In genomic region chr12:49671051-49671765, GRCh38 we compare ENCODE assay signal across 8 cellular contexts.
DNase-seq lines count a peak whose midpoint lies in the region; ATAC-seq and TF ChIP-seq lines count a peak whose summit lies in the region.

No MANE protein-coding gene starts in this region.

- no peak for ATAC-seq in HG03196 (IDR thresholded peaks at IDR 0.05; ENCODE audit: unreplicated experiment)

- H3K27ac ChIP-seq in MM.1S (ENCODE audit: low read length) (no peak overlapping the region; the same call in 1 of the 2 replicates), layer of hippocampus (ENCODE audit: low read depth, low read length) (peak overlapping the region; percentile 96)

- H3K4me3 ChIP-seq in MM.1S (ENCODE audit: low read length), result no peak overlapping the region

- TF ChIP-seq CTCF in MM.1S (IDR thresholded peaks at IDR 0.05; ENCODE audit: low read length) (no peak), GM10266 (IDR thresholded peaks at IDR 0.05; ENCODE audit: control insufficient read depth, insufficient read depth, low read depth, missing control alignments) (no peak)

- no peaks in the 10 kb centered on the region for H4K20me1 ChIP-seq in MM.1S (ENCODE audit: insufficient read depth, low read length)

- H3F3A ChIP-seq in MM.1S (ENCODE audit: insufficient read depth, low read length), result no peaks in the 10 kb centered on the region

- no peaks in the 10 kb centered on the region for H3K9me3 ChIP-seq in MM.1S (replicated peaks; ENCODE audit: insufficient read depth, low read length)

- peak overlapping the region; percentile 30 for H3K4me2 ChIP-seq in MM.1S (ENCODE audit: low read depth, low read length)

- H3K79me2 ChIP-seq in MM.1S (ENCODE audit: low read length), result no peaks in the 10 kb centered on the region

- no peaks in the 10 kb centered on the region for H3K36me3 ChIP-seq in MM.1S (replicated peaks; ENCODE audit: insufficient read depth, low read length)

- no peak overlapping the region for H2AFZ ChIP-seq in MM.1S (ENCODE audit: low read length)

- no peaks in the 10 kb centered on the region for H3K9me2 ChIP-seq in MM.1S (replicated peaks; ENCODE audit: insufficient read depth, low read length)

- H3K4me1 ChIP-seq in MM.1S (ENCODE audit: low read length), result peaks cover 16% of the 10 kb centered on the region

- H3K27me3 ChIP-seq in MM.1S (replicated peaks; ENCODE audit: insufficient read depth, low read length) (no peaks in the 10 kb centered on the region), layer of hippocampus (ENCODE audit: control insufficient read depth, insufficient read depth, low read length) (no peaks in the 10 kb centered on the region)

- no peak overlapping the region for H3K9ac ChIP-seq in MM.1S (ENCODE audit: low read length)

- DNase-seq in MM.1S (peak; percentile 21), activated T-cell treated with anti-CD3 and anti-CD28 coated beads for 24 hours (ENCODE audit: low read depth) (peak; percentile 38), GM10266 (ENCODE audit: extremely low spot score) (no peak), GM03348 (ENCODE audit: low spot score) (no peak), COLO668 (lab: John Stamatoyannopoulos, UW; ENCODE audit: unreplicated experiment) (no peak)
- peak; percentile 14 to 40 for DNase-seq in stimulated activated CD8-positive, alpha-beta memory T cell treated with anti-CD3 and anti-CD28 coated beads, Interleukin-7, amount 100 ng/mL, for 48 hours (ENCODE audit: extremely low read depth in 1 of 2, low read depth in 1 of 2)

Comparison
In these comparisons a context has a peak if more than half of its experiments do, and no peak if none do; other contexts are left out.
1. DNase-seq: peak in MM.1S (single experiment), activated T-cell treated with anti-CD3 and anti-CD28 coated beads for 24 hours (single experiment) and stimulated activated CD8-positive, alpha-beta memory T cell treated with anti-CD3 and anti-CD28 coated beads, Interleukin-7, amount 100 ng/mL, for 48 hours (2 of 2); none in GM10266 (single experiment), GM03348 (single experiment) and COLO668 (single experiment).